1 cellular context compared by ENCODE assay signal in the genomic region with DNA sequence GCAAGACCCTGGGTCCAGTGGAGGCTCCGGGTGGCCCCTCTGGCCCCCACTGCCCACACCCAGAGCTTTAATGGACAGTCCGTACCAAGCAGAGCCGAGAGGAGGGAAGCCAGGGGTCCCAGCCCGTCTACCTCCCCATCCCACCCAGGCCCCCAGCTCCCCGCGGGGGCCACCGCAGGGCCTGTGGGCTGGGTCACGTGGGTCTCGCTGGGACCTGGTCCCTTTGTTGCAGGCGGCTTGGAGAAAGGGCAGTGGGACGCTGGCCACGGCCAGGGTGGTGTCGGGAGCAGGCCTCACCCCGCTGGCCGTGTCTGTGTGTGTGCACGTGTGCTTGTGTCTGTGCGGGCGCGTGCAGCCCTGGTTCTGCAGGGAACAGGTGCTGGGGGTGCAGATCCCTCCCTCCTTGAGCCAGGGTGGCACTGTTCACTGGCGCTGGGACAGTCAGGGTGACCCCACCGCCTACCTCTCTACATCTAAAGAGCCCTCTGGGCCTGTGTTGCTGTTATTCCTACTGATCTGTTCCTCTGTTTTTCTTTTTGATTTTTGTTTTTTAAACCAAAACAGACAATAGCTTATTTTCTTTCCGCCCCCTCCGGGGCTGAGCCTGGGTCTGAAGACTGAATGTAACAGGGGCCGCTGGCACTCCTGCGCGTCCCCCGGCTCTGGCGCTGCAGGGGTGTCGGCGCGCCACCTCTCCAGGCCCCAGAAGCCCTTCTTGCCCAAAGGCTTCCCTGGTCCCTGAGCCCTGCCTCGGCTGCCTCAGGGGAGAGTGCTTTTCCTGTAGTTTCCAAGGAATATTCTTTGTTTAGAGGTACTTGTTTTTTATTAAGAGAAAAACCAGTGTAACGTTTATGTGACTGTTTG.
A peak's percentile ranks its signal among the peaks of the same experiment; 100 is the strongest.
TF ChIP-seq lines count a peak whose summit lies in the region.

No MANE protein-coding gene starts in this region.

TF ChIP-seq in K562, 482 proteins besides CTCF, POLR2A, EP300 and RAD21 (continued from another document):
- TF ChIP-seq, protein P1, sequence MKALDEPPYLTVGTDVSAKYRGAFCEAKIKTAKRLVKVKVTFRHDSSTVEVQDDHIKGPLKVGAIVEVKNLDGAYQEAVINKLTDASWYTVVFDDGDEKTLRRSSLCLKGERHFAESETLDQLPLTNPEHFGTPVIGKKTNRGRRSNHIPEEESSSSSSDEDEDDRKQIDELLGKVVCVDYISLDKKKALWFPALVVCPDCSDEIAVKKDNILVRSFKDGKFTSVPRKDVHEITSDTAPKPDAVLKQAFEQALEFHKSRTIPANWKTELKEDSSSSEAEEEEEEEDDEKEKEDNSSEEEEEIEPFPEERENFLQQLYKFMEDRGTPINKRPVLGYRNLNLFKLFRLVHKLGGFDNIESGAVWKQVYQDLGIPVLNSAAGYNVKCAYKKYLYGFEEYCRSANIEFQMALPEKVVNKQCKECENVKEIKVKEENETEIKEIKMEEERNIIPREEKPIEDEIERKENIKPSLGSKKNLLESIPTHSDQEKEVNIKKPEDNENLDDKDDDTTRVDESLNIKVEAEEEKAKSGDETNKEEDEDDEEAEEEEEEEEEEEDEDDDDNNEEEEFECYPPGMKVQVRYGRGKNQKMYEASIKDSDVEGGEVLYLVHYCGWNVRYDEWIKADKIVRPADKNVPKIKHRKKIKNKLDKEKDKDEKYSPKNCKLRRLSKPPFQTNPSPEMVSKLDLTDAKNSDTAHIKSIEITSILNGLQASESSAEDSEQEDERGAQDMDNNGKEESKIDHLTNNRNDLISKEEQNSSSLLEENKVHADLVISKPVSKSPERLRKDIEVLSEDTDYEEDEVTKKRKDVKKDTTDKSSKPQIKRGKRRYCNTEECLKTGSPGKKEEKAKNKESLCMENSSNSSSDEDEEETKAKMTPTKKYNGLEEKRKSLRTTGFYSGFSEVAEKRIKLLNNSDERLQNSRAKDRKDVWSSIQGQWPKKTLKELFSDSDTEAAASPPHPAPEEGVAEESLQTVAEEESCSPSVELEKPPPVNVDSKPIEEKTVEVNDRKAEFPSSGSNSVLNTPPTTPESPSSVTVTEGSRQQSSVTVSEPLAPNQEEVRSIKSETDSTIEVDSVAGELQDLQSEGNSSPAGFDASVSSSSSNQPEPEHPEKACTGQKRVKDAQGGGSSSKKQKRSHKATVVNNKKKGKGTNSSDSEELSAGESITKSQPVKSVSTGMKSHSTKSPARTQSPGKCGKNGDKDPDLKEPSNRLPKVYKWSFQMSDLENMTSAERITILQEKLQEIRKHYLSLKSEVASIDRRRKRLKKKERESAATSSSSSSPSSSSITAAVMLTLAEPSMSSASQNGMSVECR (CRISPR knock-in tag; IDR thresholded peaks at IDR 0.05) = peak; percentile 52; the same call in 1 of the 2 replicates
- peak; percentile 88 for TF ChIP-seq PCBP1 (IDR thresholded peaks at IDR 0.05; ENCODE audit: low read depth, low read length, poor library complexity, severe bottlenecking)
- peak; percentile 41 for TF ChIP-seq WHSC1 (IDR thresholded peaks at IDR 0.05; ENCODE audit: low read length)
- TF ChIP-seq RBM14 (IDR thresholded peaks at IDR 0.05; ENCODE audit: borderline replicate concordance, insufficient read depth, low read depth, low read length) = 0 out of 2 replicates have a peak, but pooled peaks have one; percentile 53
